18 cellular contexts compared by ENCODE assay signal in the genomic region with DNA sequence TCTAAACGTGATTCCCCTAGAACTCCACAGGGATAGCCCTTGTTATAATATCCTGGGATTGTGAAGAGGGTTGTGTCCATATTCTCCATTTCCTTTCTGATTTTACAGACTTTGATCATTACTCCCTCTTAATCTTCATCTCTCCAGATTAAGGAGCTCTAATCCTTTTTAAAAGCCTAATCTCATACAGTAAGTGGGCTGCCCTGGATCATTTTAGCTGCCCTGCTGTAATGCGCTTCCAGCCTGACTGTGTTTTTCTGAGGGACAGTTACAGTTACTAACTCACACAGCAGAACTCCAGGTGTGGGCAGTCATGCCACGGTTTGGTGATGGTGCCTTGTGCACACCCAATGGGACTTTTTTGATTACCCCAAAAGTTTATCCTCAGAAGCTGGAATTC. TPM values are rescaled to one million over a fixed set of nuclear protein-coding genes. Genes with fewer than 3 reads are reported as not detected.
DNase-seq lines count a peak whose midpoint lies in the region; ATAC-seq and TF ChIP-seq lines count a peak whose summit lies in the region.
"Had no signal": no experiment of that assay in that cellular context is flagged by ENCODE, and none has a peak within 500 bp of the region (broad histone marks: within the 10 kb centered on the region; RNA-seq: fewer than 3 reads in every experiment).

No MANE protein-coding gene starts in this region.

- H4K91ac ChIP-seq in mesenchymal stem cell (ENCODE audit: low read length), result no peak overlapping the region

- no peaks in the 10 kb centered on the region for H3K79me1 ChIP-seq in mesenchymal stem cell (replicated peaks; ENCODE audit: low read length, poor library complexity, severe bottlenecking)

- DNase-seq in left ventricle myocardium inferior, result no peak
- no peak for DNase-seq in heart right ventricle
- DNase-seq in NCI-H524 (lab: John Stamatoyannopoulos, UW), result peak; percentile 59 to 81
- peak; percentile 96 for DNase-seq in NCI-H82 treated with DMSO at 0.1 percent for 48 hours (lab: John Stamatoyannopoulos, UW; ENCODE audit: unreplicated experiment)
- DNase-seq in prostate gland (ENCODE audit: low spot score), result no peak
- no peak for DNase-seq in mesenchymal stem cell
- DNase-seq: AML-193; Caco-2; CD4-positive, alpha-beta T cell; DMS79 treated with DMSO at 0.1 percent for 48 hours; GF-D8; GM23248 had no signal

- no peak for TF ChIP-seq POLR2A in prostate gland (IDR thresholded peaks at IDR 0.05)

- intact Hi-C loops in left ventricle myocardium inferior (cut with micrococcal nuclease), result no loop called here
- intact Hi-C loops in heart right ventricle (cut with DNase I), result no loop called here
- intact Hi-C loops in prostate gland (cut with DNase I), result no loop called here

- ATAC-seq in heart right ventricle, result no peak
- no peak for ATAC-seq in GM19455 (IDR thresholded peaks at IDR 0.05; ENCODE audit: unreplicated experiment)
- ATAC-seq: A549 had no signal

- H2BK15ac ChIP-seq in mesenchymal stem cell (ENCODE audit: low read depth, poor library complexity, severe bottlenecking), result no peak overlapping the region

- H3K23ac ChIP-seq in mesenchymal stem cell (ENCODE audit: low read length in 2 of 2), result no peak overlapping the region

- no peaks in the 10 kb centered on the region for H3K36me3 ChIP-seq in left ventricle myocardium inferior
- peaks cover 0 to 4% (median 0%) of the 10 kb centered on the region in 9 donors for H3K36me3 ChIP-seq in heart right ventricle
- peaks cover 2 to 43% (median 17%) of the 10 kb centered on the region in 4 donors for H3K36me3 ChIP-seq in liver (ENCODE audit: control insufficient read depth in 4 of 4, insufficient read depth in 3 of 4, low read depth in 1 of 4, low read length in 3 of 4)
- no peaks in the 10 kb centered on the region for H3K36me3 ChIP-seq in prostate gland
- no peaks in the 10 kb centered on the region for H3K36me3 ChIP-seq in mesenchymal stem cell (ENCODE audit: control insufficient read depth in 1 of 2, insufficient read depth in 2 of 2, low read depth in 1 of 2, low read length in 2 of 2)
- H3K36me3 ChIP-seq: HAP-1 had no signal

- H2AFZ ChIP-seq in mesenchymal stem cell (ENCODE audit: low read depth, low read length), result no peak overlapping the region
- H2AFZ ChIP-seq: GM23248 had no signal

- no peak overlapping the region for H2BK5ac ChIP-seq in mesenchymal stem cell (ENCODE audit: low read depth, low read length, poor library complexity, severe bottlenecking)

- H3K4me3 ChIP-seq in left ventricle myocardium inferior (no peak overlapping the region), heart right ventricle (no peak overlapping the region), liver (ENCODE audit: low read depth in 1 of 3, low read length in 3 of 3) (no peak overlapping the region), prostate gland (no peak overlapping the region), mesenchymal stem cell (ENCODE audit: insufficient read depth in 1 of 2, low read depth in 1 of 2, low read length in 2 of 2) (no peak overlapping the region)
- H3K4me3 ChIP-seq: A549, GM23248, HAP-1 had no signal

- TF ChIP-seq CTCF in left ventricle myocardium inferior (IDR thresholded peaks at IDR 0.05; ENCODE audit: borderline replicate concordance) (no peak), heart right ventricle (IDR thresholded peaks at IDR 0.05) (no peak), liver (IDR thresholded peaks at IDR 0.05; ENCODE audit: low read depth, low read length, missing input control) (no peak), prostate gland (IDR thresholded peaks at IDR 0.05) (no peak)

- no peaks in the 10 kb centered on the region for H3K27me3 ChIP-seq in left ventricle myocardium inferior (ENCODE audit: low read depth)
- no peaks in the 10 kb centered on the region for H3K27me3 ChIP-seq in heart right ventricle
- H3K27me3 ChIP-seq in liver (ENCODE audit: control insufficient read depth in 4 of 4, insufficient read depth in 4 of 4, low read length in 3 of 4), result no peaks in the 10 kb centered on the region
- H3K27me3 ChIP-seq in prostate gland (replicated peaks; ENCODE audit: insufficient read depth), result no peaks in the 10 kb centered on the region
- no peaks in the 10 kb centered on the region for H3K27me3 ChIP-seq in mesenchymal stem cell (ENCODE audit: control insufficient read depth in 1 of 2, insufficient read depth in 1 of 2, low read length in 2 of 2)

- H3K14ac ChIP-seq in mesenchymal stem cell (ENCODE audit: low read length in 2 of 2), result no peak overlapping the region

- H4K8ac ChIP-seq in mesenchymal stem cell (ENCODE audit: low read length), result no peak overlapping the region

- H3K27ac ChIP-seq in left ventricle myocardium inferior (replicated peaks) (peak overlapping the region; percentile 95), heart right ventricle (peak overlapping the region in 2 of 10 donors; percentile 14 to 22), liver (ENCODE audit: low read depth in 1 of 2, low read length in 2 of 2) (peak overlapping the region; percentile 11 to 27), prostate gland (no peak overlapping the region), mesenchymal stem cell (ENCODE audit: low read length, poor library complexity, severe bottlenecking) (no peak overlapping the region)
- H3K27ac ChIP-seq: 22Rv1, A549, C4-2B, GM23248 had no signal

- no peak overlapping the region for H3K4me2 ChIP-seq in mesenchymal stem cell (ENCODE audit: low read length, poor library complexity, severe bottlenecking)
- H3K4me2 ChIP-seq: A549 had no signal

- WGBS in heart right ventricle, 2 donors, result 64 to 67% methylated on average over 3 of the region's 3 CpGs
- WGBS in liver, result 88% methylated on average over 3 of the region's 3 CpGs
- WGBS in prostate gland, result 90% methylated on average over 3 of the region's 3 CpGs
- WGBS in mesenchymal stem cell, result 74% methylated on average over 2 of the region's 3 CpGs

- no peak for TF ChIP-seq RAD21 in liver (IDR thresholded peaks at IDR 0.05)

- H2BK12ac ChIP-seq in mesenchymal stem cell (ENCODE audit: low read length in 2 of 2), result no peak overlapping the region

- no peak overlapping the region for H2BK120ac ChIP-seq in mesenchymal stem cell (ENCODE audit: low read depth, low read length)

- no peak overlapping the region for H3K4ac ChIP-seq in mesenchymal stem cell (ENCODE audit: low read depth in 1 of 2, low read length in 2 of 2)

- H3K4me1 ChIP-seq in left ventricle myocardium inferior, result peaks cover 63% of the 10 kb centered on the region
- peaks cover 0 to 39% (median 6%) of the 10 kb centered on the region in 9 donors for H3K4me1 ChIP-seq in heart right ventricle
- peaks cover 11 to 81% (median 57%) of the 10 kb centered on the region in 4 donors for H3K4me1 ChIP-seq in liver (ENCODE audit: control insufficient read depth in 4 of 4, insufficient read depth in 4 of 4, low read length in 3 of 4)
- H3K4me1 ChIP-seq in prostate gland (replicated peaks), result no peaks in the 10 kb centered on the region
- H3K4me1 ChIP-seq in mesenchymal stem cell (ENCODE audit: control insufficient read depth, insufficient read depth, low read depth, low read length), result no peaks in the 10 kb centered on the region
- H3K4me1 ChIP-seq: A549, Caco-2 had no signal

- H2AK5ac ChIP-seq in mesenchymal stem cell (ENCODE audit: low read length, severe bottlenecking), result no peak overlapping the region

- no peak overlapping the region for H3K9ac ChIP-seq in liver (ENCODE audit: low read depth in 1 of 2, low read length in 2 of 2)
- H3K9ac ChIP-seq in mesenchymal stem cell (ENCODE audit: low read length), result no peak overlapping the region
- H3K9ac ChIP-seq: GM23248 had no signal

- no peak overlapping the region for H3K18ac ChIP-seq in mesenchymal stem cell (ENCODE audit: low read depth in 1 of 2, low read length in 2 of 2)

- H3K9me3 ChIP-seq in left ventricle myocardium inferior (replicated peaks) (no peaks in the 10 kb centered on the region), heart right ventricle (no peaks in the 10 kb centered on the region), liver (ENCODE audit: control insufficient read depth in 4 of 4, low read length in 3 of 4) (no peaks in the 10 kb centered on the region), prostate gland (no peaks in the 10 kb centered on the region), mesenchymal stem cell (ENCODE audit: control insufficient read depth, low read length) (no peaks in the 10 kb centered on the region)
- H3K9me3 ChIP-seq: A549, Caco-2, HAP-1 had no signal

TF ChIP-seq in liver, 16 proteins besides CTCF, POLR2A, EP300 and RAD21 (continues in another document):
- TF ChIP-seq, protein P1, sequence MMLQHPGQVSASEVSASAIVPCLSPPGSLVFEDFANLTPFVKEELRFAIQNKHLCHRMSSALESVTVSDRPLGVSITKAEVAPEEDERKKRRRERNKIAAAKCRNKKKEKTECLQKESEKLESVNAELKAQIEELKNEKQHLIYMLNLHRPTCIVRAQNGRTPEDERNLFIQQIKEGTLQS (IDR thresholded peaks at IDR 0.05), result no peak
- TF ChIP-seq, protein P2, sequence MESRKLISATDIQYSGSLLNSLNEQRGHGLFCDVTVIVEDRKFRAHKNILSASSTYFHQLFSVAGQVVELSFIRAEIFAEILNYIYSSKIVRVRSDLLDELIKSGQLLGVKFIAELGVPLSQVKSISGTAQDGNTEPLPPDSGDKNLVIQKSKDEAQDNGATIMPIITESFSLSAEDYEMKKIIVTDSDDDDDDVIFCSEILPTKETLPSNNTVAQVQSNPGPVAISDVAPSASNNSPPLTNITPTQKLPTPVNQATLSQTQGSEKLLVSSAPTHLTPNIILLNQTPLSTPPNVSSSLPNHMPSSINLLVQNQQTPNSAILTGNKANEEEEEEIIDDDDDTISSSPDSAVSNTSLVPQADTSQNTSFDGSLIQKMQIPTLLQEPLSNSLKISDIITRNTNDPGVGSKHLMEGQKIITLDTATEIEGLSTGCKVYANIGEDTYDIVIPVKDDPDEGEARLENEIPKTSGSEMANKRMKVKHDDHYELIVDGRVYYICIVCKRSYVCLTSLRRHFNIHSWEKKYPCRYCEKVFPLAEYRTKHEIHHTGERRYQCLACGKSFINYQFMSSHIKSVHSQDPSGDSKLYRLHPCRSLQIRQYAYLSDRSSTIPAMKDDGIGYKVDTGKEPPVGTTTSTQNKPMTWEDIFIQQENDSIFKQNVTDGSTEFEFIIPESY (IDR thresholded peaks at IDR 0.05), result no peak
- no peak for TF ChIP-seq JUND (IDR thresholded peaks at IDR 0.05)
- no peak for TF ChIP-seq TAF1 (conservative IDR thresholded peaks at IDR 0.05)
- TF ChIP-seq FOXA1 (IDR thresholded peaks at IDR 0.05), result no peak

RNA-seq across cellular contexts. Expression of gene PROX1, which starts 33.5 kb away (rescaled TPM):
- total RNA-seq in left ventricle myocardium inferior, result 80.6 TPM
- total RNA-seq in heart right ventricle, result 100 to 1,000 TPM in 8 of 10 donors, 10 to 100 TPM in 2; 52.6 to 132 (median 116) TPM
- 10 to 100 TPM in 1 of 2 donors, 1 to 10 TPM in 1; 2.5 to 10.2 TPM for polyA plus RNA-seq in heart right ventricle
- 100 to 1,000 TPM in 1 of 2 donors, 10 to 100 TPM in 1; 23.2 to 101 TPM for total RNA-seq in liver
- 10 to 100 TPM; 18.3 to 39.4 TPM for polyA plus RNA-seq in liver
- 1 to 10 TPM; 1.1 to 6.2 TPM for total RNA-seq in prostate gland
- 0.10 TPM for polyA plus RNA-seq in mesenchymal stem cell (2013, experiment 1 of 2)
- 0.11 TPM for polyA plus RNA-seq in mesenchymal stem cell (2013, experiment 2 of 2)

Comparison
In these comparisons a context has a peak if more than half of its experiments do, and no peak if none do; other contexts are left out.
1. DNase-seq: peak in NCI-H524 (2 of 2) and NCI-H82 treated with DMSO at 0.1 percent for 48 hours (single experiment); none in left ventricle myocardium inferior (single experiment), heart right ventricle (0 of 2), prostate gland (single experiment) and mesenchymal stem cell (single experiment).
2. H3K27ac ChIP-seq: peak in left ventricle myocardium inferior (single experiment) and liver (2 of 2); none in prostate gland (0 of 2) and mesenchymal stem cell (single experiment).